In the genomic region with DNA sequence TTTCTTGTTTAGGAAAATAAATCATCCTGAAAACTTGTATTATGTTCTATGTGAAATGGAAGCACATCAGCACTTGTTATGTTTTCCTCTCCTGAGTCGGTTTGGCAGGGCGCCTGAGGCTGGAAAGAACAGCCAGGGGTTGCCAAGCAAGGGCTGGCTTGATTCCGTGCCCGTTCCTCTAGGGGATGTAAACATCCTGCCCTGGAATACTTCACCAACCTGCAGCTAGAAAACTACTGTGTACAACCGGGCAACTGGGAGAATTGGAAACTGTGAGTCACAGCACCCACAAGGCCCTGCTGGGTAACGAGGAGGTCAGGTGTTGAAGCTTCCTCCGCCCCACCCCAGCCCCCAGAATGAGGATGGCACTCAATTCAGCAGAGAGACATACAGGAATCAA, we compare ENCODE assay signal across 9 cellular contexts.
DNase-seq lines count a peak whose midpoint lies in the region; ATAC-seq, FAIRE-seq and TF ChIP-seq lines count a peak whose summit lies in the region.
"Had no signal": no experiment of that assay in that cellular context is flagged by ENCODE, and none has a peak within 500 bp of the region (broad histone marks: within the 10 kb centered on the region; RNA-seq: fewer than 3 reads in every experiment).

No MANE protein-coding gene starts in this region.

- no peak overlapping the region for H3K4me2 ChIP-seq in HepG2 (ENCODE audit: low read depth, low read length)

- in situ Hi-C loops in HepG2 (cut with HindIII; ENCODE audit: extremely low pct_ligation_motif_present, low pct_unique_long_range_greater_than_20kb), result loop anchor here (10.0 kb wide), 1 partner anchor 1593 kb away; no protein-coding TSS in a partner anchor

- TF ChIP-seq POLR2A in HepG2 (IDR thresholded peaks at IDR 0.05; ENCODE audit: insufficient read depth in 1 of 2, low read depth in 2 of 2, low read length in 2 of 2), result no peak
- TF ChIP-seq POLR2A in lower leg skin (IDR thresholded peaks at IDR 0.05), result no peak
- TF ChIP-seq POLR2A in GM12891 (IDR thresholded peaks at IDR 0.05; ENCODE audit: low read depth, low read length), result no peak

- no peak for FAIRE-seq in HepG2 (lab: Jason Lieb, UNC)
- no peak for FAIRE-seq in bronchial epithelial cell (lab: Jason Lieb, UNC)
- FAIRE-seq in GM12891 (lab: Jason Lieb, UNC), result no peak

- TF ChIP-seq EP300 in HepG2 (IDR thresholded peaks at IDR 0.05; ENCODE audit: low read depth in 2 of 2, low read length in 2 of 2), result no peak
- TF ChIP-seq EP300 in HepG2 (CRISPR knock-in tag; IDR thresholded peaks at IDR 0.05; ENCODE audit: borderline replicate concordance), result no peak

- CTCF ChIA-PET in HepG2 (lab: Yijun Ruan, JAX; ENCODE audit: low intra/inter-chr PET ratio, low total read pairs), result no interaction called here

- ATAC-seq in HepG2, result no peak
- peak; percentile 89 for ATAC-seq in aorta (ENCODE audit: low FRiP score)

- H3K27me3 ChIP-seq in liver (ENCODE audit: control insufficient read depth in 4 of 4, insufficient read depth in 4 of 4, low read length in 3 of 4) (no peaks in the 10 kb centered on the region), HepG2 (ENCODE audit: control insufficient read depth in 1 of 2, insufficient read depth in 2 of 2, low read length in 2 of 2) (peaks cover 0 to 24% of the 10 kb centered on the region in 2 experiments; a peak in 4 of 5 replicates), bronchial epithelial cell (ENCODE audit: control insufficient read depth, insufficient read depth, low read length) (no peaks in the 10 kb centered on the region), aorta (ENCODE audit: control insufficient read depth in 1 of 2, insufficient read depth in 2 of 2, low read length in 1 of 2) (no peaks in the 10 kb centered on the region)

- intact Hi-C loops in HepG2 (cut with micrococcal nuclease; ENCODE audit: unreplicated experiment) (no loop called here), lower leg skin (cut with DNase I; ENCODE audit: low total_unique reads) (loop anchor here (10.0 kb wide), 2 partner anchors 583 to 1113 kb away; no protein-coding TSS in a partner anchor), aorta (cut with DNase I) (loop anchor here (10.0 kb wide), 5 partner anchors 593 to 1593 kb away; no protein-coding TSS in a partner anchor)

- H3K9me3 ChIP-seq in liver (ENCODE audit: control insufficient read depth in 4 of 4, low read length in 3 of 4), result no peaks in the 10 kb centered on the region
- H3K9me3 ChIP-seq in HepG2 (ENCODE audit: low read length), result no peaks in the 10 kb centered on the region
- H3K9me3 ChIP-seq in aorta (ENCODE audit: control insufficient read depth, low read length), result no peaks in the 10 kb centered on the region

- TF ChIP-seq RAD21 in liver (IDR thresholded peaks at IDR 0.05), result no peak
- TF ChIP-seq RAD21 in HepG2 (CRISPR knock-in tag; IDR thresholded peaks at IDR 0.05), result no peak

- no peak overlapping the region for H3K9ac ChIP-seq in liver (ENCODE audit: low read depth in 1 of 2, low read length in 2 of 2)
- no peak overlapping the region for H3K9ac ChIP-seq in HepG2 (ENCODE audit: insufficient read depth, low read depth, low read length)

- H3K79me2 ChIP-seq in HepG2 (ENCODE audit: insufficient read depth, low read length), result no peaks in the 10 kb centered on the region

- H3K4me3 ChIP-seq in liver (ENCODE audit: low read depth in 1 of 3, low read length in 3 of 3) (no peak overlapping the region), HepG2 (replicated peaks in 1 of 3; ENCODE audit: insufficient read depth in 1 of 3, low read depth in 2 of 3, low read length in 3 of 3) (no peak overlapping the region), bronchial epithelial cell (ENCODE audit: low read depth, low read length) (no peak overlapping the region), lower leg skin (ENCODE audit: low read depth, poor library complexity, severe bottlenecking) (no peak overlapping the region), aorta (ENCODE audit: low read length in 2 of 2) (no peak overlapping the region)

- WGBS in liver, result 47% methylated on average over 7 of the region's 7 CpGs
- 31% methylated on average over 7 of the region's 7 CpGs for WGBS in HepG2 (ENCODE audit: low lambda C conversion rate)
- 33 to 47% methylated on average over 7 of the region's 7 CpGs for WGBS in lower leg skin, 2 donors
- WGBS in aorta, 2 donors, result 10 to 12% methylated on average over 7 of the region's 7 CpGs

- POLR2A ChIA-PET in HepG2 (lab: Yijun Ruan, JAX), result no interaction called here

- H4K20me1 ChIP-seq in HepG2 (ENCODE audit: insufficient read depth, low read length), result no peaks in the 10 kb centered on the region

- H3K4me1 ChIP-seq in liver (ENCODE audit: control insufficient read depth in 4 of 4, insufficient read depth in 4 of 4, low read length in 3 of 4) (no peaks in the 10 kb centered on the region), HepG2 (ENCODE audit: insufficient read depth, low read length) (no peaks in the 10 kb centered on the region), aorta (ENCODE audit: control insufficient read depth in 1 of 2, insufficient read depth in 2 of 2, low read length in 2 of 2) (no peaks in the 10 kb centered on the region)

- H3K36me3 ChIP-seq in liver (ENCODE audit: control insufficient read depth in 4 of 4, insufficient read depth in 3 of 4, low read depth in 1 of 4, low read length in 3 of 4), result no peaks in the 10 kb centered on the region
- no peaks in the 10 kb centered on the region for H3K36me3 ChIP-seq in HepG2 (replicated peaks in 1 of 2; ENCODE audit: control insufficient read depth in 1 of 2, insufficient read depth in 2 of 2, low read length in 2 of 2)
- H3K36me3 ChIP-seq in bronchial epithelial cell (ENCODE audit: control insufficient read depth, insufficient read depth, low read length), result no peaks in the 10 kb centered on the region
- H3K36me3 ChIP-seq in aorta (ENCODE audit: control insufficient read depth in 1 of 2, insufficient read depth in 2 of 2, low read length in 1 of 2), result no peaks in the 10 kb centered on the region

- BruUV-seq in HepG2 (replicated peaks; lab: Mats Ljungman, UMichigan), result no TSS peak

- no peak for TF ChIP-seq CTCF in liver (IDR thresholded peaks at IDR 0.05; ENCODE audit: low read depth, low read length, missing input control)
- no peak for TF ChIP-seq CTCF in HepG2 (CRISPR knock-in tag; IDR thresholded peaks at IDR 0.05)
- no peak for TF ChIP-seq CTCF in bronchial epithelial cell (IDR thresholded peaks at IDR 0.05; ENCODE audit: insufficient read depth, low read length, severe bottlenecking)
- no peak for TF ChIP-seq CTCF in lower leg skin (IDR thresholded peaks at IDR 0.05)

- no peak overlapping the region for H2AFZ ChIP-seq in HepG2 (ENCODE audit: low read length)

- no peak overlapping the region for H3K27ac ChIP-seq in liver (ENCODE audit: low read depth in 1 of 2, low read length in 2 of 2)
- no peak overlapping the region for H3K27ac ChIP-seq in HepG2 (ENCODE audit: extremely low read length, insufficient read depth, low read length)
- H3K27ac ChIP-seq in aorta (ENCODE audit: low read depth in 1 of 2, low read length in 2 of 2), result peak overlapping the region in 1 of 2 donors; percentile 48

- DNase-seq in HepG2 (ENCODE audit: low spot score) (no peak), bronchial epithelial cell (ENCODE audit: low read depth) (peak; percentile 87), lower leg skin (ENCODE audit: low spot score in 2 of 2) (peak; percentile 85 to 95), aorta (peak; percentile 92 to 94), GM12891 (ENCODE audit: insufficient read length, low spot score) (no peak), NOMO-1 (lab: John Stamatoyannopoulos, UW; ENCODE audit: unreplicated experiment in 2 of 2) (no peak)
- no peak for DNase-seq in effector CD8-positive, alpha-beta T cell (lab: John Stamatoyannopoulos, UW)
- DNase-seq: stimulated activated CD8-positive, alpha-beta memory T cell treated with anti-CD3 and anti-CD28 coated beads, Interleukin-4, amount 100 ng/mL, for 48 hours had no signal

TF ChIP-seq in liver, 16 proteins besides CTCF, POLR2A, EP300 and RAD21:
- TF ChIP-seq YY1 (IDR thresholded peaks at IDR 0.05), result no peak
- TF ChIP-seq NR2F2 (IDR thresholded peaks at IDR 0.05), result peak; percentile 31
- peak; percentile 87 to 88 for TF ChIP-seq JUND (IDR thresholded peaks at IDR 0.05)
- no peak for TF ChIP-seq SP1 (IDR thresholded peaks at IDR 0.05)

TF ChIP-seq in HepG2, 621 proteins besides CTCF, POLR2A, EP300 and RAD21 (continues in another document):
- TF ChIP-seq POGZ (CRISPR knock-in tag; IDR thresholded peaks at IDR 0.05), result no peak
- TF ChIP-seq, protein P1, sequence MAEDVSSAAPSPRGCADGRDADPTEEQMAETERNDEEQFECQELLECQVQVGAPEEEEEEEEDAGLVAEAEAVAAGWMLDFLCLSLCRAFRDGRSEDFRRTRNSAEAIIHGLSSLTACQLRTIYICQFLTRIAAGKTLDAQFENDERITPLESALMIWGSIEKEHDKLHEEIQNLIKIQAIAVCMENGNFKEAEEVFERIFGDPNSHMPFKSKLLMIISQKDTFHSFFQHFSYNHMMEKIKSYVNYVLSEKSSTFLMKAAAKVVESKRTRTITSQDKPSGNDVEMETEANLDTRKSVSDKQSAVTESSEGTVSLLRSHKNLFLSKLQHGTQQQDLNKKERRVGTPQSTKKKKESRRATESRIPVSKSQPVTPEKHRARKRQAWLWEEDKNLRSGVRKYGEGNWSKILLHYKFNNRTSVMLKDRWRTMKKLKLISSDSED (CRISPR knock-in tag; IDR thresholded peaks at IDR 0.05), result no peak
- no peak for TF ChIP-seq SMYD3 (CRISPR knock-in tag; IDR thresholded peaks at IDR 0.05)

TF ChIP-seq in GM12891, 5 proteins besides CTCF, POLR2A, EP300 and RAD21:
- TF ChIP-seq SPI1 (IDR thresholded peaks at IDR 0.05; ENCODE audit: low read depth, low read length), result no peak
- no peak for TF ChIP-seq POU2F2 (IDR thresholded peaks at IDR 0.05; ENCODE audit: low read depth, low read length)
- no peak for TF ChIP-seq PAX5 (IDR thresholded peaks at IDR 0.05; ENCODE audit: insufficient read depth, low read length, severe bottlenecking)

Comparison
In these comparisons a context has a peak if more than half of its experiments do, and no peak if none do; other contexts are left out.
1. DNase-seq: peak in bronchial epithelial cell (single experiment), lower leg skin (2 of 2) and aorta (2 of 2); none in HepG2 (single experiment), GM12891 (single experiment), effector CD8-positive, alpha-beta T cell (single experiment) and NOMO-1 (0 of 2).